2 cellular contexts compared by ENCODE assay signal in the genomic region with DNA sequence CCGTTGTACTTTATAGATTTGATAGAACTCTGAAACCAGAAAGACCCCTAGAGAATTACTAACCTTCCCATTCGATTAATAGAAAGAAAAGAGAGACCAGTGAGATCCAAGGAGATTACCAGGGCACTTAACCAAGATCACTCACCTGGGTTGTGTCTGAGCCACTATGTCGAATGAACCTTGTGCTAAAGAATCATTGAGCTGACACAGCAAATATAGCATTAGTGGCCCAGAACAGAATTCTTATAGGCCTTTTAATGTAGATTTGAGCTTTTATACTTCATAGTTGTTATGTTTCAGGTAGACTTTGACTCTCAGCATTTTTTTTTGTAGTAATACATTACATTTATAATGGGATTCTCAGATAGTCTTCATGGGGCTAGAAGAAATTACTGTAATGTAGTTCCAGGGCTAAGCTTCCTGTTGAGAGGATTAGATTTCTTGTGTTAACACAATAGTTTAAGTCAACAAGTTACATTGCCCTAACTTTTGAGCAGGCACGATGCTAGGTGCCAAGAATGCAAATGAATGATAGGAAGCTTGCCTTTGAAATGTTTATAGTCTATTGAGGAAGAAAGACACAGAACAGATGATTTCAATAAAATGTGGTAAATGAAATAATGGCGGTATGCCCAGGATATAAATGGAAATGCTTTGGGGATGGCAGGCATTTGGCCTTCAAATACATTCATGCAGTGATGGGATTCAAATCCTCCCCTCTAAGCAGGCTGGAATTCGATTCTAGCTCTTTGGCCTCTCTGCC.
A peak's percentile ranks its signal among the peaks of the same experiment; 100 is the strongest.
TF ChIP-seq lines count a peak whose summit lies in the region.

No MANE protein-coding gene starts in this region.

TF ChIP-seq in GM23338, 12 proteins besides CTCF, POLR2A, EP300 and RAD21:
- no peak for TF ChIP-seq ZNF114 (CRISPR knock-in tag; IDR thresholded peaks at IDR 0.05)

TF ChIP-seq in SK-N-SH, 30 proteins besides CTCF, POLR2A, EP300 and RAD21:
- TF ChIP-seq YY1 (IDR thresholded peaks at IDR 0.05; ENCODE audit: low read depth) (no peak), MXI1 (IDR thresholded peaks at IDR 0.05; ENCODE audit: low read depth, low read length) (no peak), SMC3 (IDR thresholded peaks at IDR 0.05; ENCODE audit: low read depth, low read length) (no peak), NFIC (IDR thresholded peaks at IDR 0.05; ENCODE audit: borderline replicate concordance) (peak; percentile 63; the same call in 1 of the 2 replicates), MEF2A (IDR thresholded peaks at IDR 0.05; ENCODE audit: borderline replicate concordance, low read depth) (peak; percentile 47; the same call in 1 of the 2 replicates), TEAD4 (IDR thresholded peaks at IDR 0.05; ENCODE audit: borderline replicate concordance, insufficient read depth) (peak; percentile 49; the same call in 1 of the 2 replicates), JUND (IDR thresholded peaks at IDR 0.05) (peak; percentile 21; the same call in 1 of the 2 replicates), SIN3A (IDR thresholded peaks at IDR 0.05; ENCODE audit: borderline replicate concordance, low read depth, low read length) (0 out of 2 replicates have a peak, but pooled peaks have one; percentile 30), EZH2phosphoT487 (IDR thresholded peaks at IDR 0.05; ENCODE audit: borderline replicate concordance, low read depth) (no peak), RXRA (IDR thresholded peaks at IDR 0.05; ENCODE audit: borderline replicate concordance, low read depth) (no peak), FOXJ3 (CRISPR knock-in tag; IDR thresholded peaks at IDR 0.05) (no peak), POLR2AphosphoS5 (IDR thresholded peaks at IDR 0.05; ENCODE audit: low read depth, low read length) (peak; percentile 60; the same call in 1 of the 2 replicates), CHD2 (IDR thresholded peaks at IDR 0.05; ENCODE audit: low read length, partially characterized antibody) (no peak), TAF1 (IDR thresholded peaks at IDR 0.05; ENCODE audit: borderline replicate concordance, low read depth, low read length) (no peak), ELF1 (IDR thresholded peaks at IDR 0.05) (no peak), RCOR1 (IDR thresholded peaks at IDR 0.05; ENCODE audit: low read length) (no peak), TCF12 (IDR thresholded peaks at IDR 0.05) (peak; percentile 91), NRF1 (IDR thresholded peaks at IDR 0.05; ENCODE audit: low read depth, low read length) (no peak), GABPA (IDR thresholded peaks at IDR 0.05; ENCODE audit: low read depth) (no peak), FOXM1 (IDR thresholded peaks at IDR 0.05; ENCODE audit: low read depth) (no peak), GATA2 (CRISPR knock-in tag; IDR thresholded peaks at IDR 0.05) (no peak), FOSL2 (IDR thresholded peaks at IDR 0.05; ENCODE audit: borderline replicate concordance, low read depth) (no peak), RFX5 (IDR thresholded peaks at IDR 0.05; ENCODE audit: low read length) (no peak)
- TF ChIP-seq, protein P1, sequence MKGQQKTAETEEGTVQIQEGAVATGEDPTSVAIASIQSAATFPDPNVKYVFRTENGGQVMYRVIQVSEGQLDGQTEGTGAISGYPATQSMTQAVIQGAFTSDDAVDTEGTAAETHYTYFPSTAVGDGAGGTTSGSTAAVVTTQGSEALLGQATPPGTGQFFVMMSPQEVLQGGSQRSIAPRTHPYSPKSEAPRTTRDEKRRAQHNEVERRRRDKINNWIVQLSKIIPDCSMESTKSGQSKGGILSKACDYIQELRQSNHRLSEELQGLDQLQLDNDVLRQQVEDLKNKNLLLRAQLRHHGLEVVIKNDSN (IDR thresholded peaks at IDR 0.05; ENCODE audit: borderline replicate concordance, low read depth) = no peak
- TF ChIP-seq, protein P2, sequence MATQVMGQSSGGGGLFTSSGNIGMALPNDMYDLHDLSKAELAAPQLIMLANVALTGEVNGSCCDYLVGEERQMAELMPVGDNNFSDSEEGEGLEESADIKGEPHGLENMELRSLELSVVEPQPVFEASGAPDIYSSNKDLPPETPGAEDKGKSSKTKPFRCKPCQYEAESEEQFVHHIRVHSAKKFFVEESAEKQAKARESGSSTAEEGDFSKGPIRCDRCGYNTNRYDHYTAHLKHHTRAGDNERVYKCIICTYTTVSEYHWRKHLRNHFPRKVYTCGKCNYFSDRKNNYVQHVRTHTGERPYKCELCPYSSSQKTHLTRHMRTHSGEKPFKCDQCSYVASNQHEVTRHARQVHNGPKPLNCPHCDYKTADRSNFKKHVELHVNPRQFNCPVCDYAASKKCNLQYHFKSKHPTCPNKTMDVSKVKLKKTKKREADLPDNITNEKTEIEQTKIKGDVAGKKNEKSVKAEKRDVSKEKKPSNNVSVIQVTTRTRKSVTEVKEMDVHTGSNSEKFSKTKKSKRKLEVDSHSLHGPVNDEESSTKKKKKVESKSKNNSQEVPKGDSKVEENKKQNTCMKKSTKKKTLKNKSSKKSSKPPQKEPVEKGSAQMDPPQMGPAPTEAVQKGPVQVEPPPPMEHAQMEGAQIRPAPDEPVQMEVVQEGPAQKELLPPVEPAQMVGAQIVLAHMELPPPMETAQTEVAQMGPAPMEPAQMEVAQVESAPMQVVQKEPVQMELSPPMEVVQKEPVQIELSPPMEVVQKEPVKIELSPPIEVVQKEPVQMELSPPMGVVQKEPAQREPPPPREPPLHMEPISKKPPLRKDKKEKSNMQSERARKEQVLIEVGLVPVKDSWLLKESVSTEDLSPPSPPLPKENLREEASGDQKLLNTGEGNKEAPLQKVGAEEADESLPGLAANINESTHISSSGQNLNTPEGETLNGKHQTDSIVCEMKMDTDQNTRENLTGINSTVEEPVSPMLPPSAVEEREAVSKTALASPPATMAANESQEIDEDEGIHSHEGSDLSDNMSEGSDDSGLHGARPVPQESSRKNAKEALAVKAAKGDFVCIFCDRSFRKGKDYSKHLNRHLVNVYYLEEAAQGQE (IDR thresholded peaks at IDR 0.05; ENCODE audit: low read depth, low read length) = no peak
- TF ChIP-seq, protein P3, sequence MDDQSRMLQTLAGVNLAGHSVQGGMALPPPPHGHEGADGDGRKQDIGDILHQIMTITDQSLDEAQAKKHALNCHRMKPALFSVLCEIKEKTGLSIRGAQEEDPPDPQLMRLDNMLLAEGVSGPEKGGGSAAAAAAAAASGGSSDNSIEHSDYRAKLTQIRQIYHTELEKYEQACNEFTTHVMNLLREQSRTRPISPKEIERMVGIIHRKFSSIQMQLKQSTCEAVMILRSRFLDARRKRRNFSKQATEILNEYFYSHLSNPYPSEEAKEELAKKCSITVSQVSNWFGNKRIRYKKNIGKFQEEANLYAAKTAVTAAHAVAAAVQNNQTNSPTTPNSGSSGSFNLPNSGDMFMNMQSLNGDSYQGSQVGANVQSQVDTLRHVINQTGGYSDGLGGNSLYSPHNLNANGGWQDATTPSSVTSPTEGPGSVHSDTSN (IDR thresholded peaks at IDR 0.05) = peak; percentile 76
- TF ChIP-seq, protein P4, sequence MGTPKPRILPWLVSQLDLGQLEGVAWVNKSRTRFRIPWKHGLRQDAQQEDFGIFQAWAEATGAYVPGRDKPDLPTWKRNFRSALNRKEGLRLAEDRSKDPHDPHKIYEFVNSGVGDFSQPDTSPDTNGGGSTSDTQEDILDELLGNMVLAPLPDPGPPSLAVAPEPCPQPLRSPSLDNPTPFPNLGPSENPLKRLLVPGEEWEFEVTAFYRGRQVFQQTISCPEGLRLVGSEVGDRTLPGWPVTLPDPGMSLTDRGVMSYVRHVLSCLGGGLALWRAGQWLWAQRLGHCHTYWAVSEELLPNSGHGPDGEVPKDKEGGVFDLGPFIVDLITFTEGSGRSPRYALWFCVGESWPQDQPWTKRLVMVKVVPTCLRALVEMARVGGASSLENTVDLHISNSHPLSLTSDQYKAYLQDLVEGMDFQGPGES (IDR thresholded peaks at IDR 0.05; ENCODE audit: low read depth, low read length) = no peak
- TF ChIP-seq, protein P5, sequence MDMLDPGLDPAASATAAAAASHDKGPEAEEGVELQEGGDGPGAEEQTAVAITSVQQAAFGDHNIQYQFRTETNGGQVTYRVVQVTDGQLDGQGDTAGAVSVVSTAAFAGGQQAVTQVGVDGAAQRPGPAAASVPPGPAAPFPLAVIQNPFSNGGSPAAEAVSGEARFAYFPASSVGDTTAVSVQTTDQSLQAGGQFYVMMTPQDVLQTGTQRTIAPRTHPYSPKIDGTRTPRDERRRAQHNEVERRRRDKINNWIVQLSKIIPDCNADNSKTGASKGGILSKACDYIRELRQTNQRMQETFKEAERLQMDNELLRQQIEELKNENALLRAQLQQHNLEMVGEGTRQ (IDR thresholded peaks at IDR 0.05; ENCODE audit: borderline replicate concordance, low read depth, low read length) = no peak
- TF ChIP-seq, protein P6, sequence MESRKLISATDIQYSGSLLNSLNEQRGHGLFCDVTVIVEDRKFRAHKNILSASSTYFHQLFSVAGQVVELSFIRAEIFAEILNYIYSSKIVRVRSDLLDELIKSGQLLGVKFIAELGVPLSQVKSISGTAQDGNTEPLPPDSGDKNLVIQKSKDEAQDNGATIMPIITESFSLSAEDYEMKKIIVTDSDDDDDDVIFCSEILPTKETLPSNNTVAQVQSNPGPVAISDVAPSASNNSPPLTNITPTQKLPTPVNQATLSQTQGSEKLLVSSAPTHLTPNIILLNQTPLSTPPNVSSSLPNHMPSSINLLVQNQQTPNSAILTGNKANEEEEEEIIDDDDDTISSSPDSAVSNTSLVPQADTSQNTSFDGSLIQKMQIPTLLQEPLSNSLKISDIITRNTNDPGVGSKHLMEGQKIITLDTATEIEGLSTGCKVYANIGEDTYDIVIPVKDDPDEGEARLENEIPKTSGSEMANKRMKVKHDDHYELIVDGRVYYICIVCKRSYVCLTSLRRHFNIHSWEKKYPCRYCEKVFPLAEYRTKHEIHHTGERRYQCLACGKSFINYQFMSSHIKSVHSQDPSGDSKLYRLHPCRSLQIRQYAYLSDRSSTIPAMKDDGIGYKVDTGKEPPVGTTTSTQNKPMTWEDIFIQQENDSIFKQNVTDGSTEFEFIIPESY (IDR thresholded peaks at IDR 0.05; ENCODE audit: borderline replicate concordance, low read depth) = no peak
- TF ChIP-seq, protein P7, sequence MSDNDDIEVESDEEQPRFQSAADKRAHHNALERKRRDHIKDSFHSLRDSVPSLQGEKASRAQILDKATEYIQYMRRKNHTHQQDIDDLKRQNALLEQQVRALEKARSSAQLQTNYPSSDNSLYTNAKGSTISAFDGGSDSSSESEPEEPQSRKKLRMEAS (IDR thresholded peaks at IDR 0.05; ENCODE audit: low read depth) = no peak
